In genomic region chr17:12421077-12421476, GRCh38 we compare ENCODE assay signal across 26 cellular contexts.
DNase-seq lines count a peak whose midpoint lies in the region; ATAC-seq and TF ChIP-seq lines count a peak whose summit lies in the region.
"Had no signal": no experiment of that assay in that cellular context is flagged by ENCODE, and none has a peak within 500 bp of the region (broad histone marks: within the 10 kb centered on the region; RNA-seq: fewer than 3 reads in every experiment).

No MANE protein-coding gene starts in this region.

- H3K4me3 ChIP-seq in gastroesophageal sphincter (no peak overlapping the region), rectal smooth muscle tissue (ENCODE audit: low read length) (no peak overlapping the region), transverse colon (no peak overlapping the region), upper lobe of right lung (no peak overlapping the region), psoas muscle (no peak overlapping the region)
- H3K4me3 ChIP-seq: K562 had no signal

- WGBS in gastroesophageal sphincter (ENCODE audit: low coverage in 1 of 2), 2 donors, result 0 to 53% methylated on average over 1 to 5 of the region's 5 CpGs
- 40 to 55% methylated on average over 5 of the region's 5 CpGs for WGBS in transverse colon (ENCODE audit: low coverage in 1 of 2), 2 donors
- 62 to 68% (median 64%) methylated on average over 5 of the region's 5 CpGs for WGBS in psoas muscle, 3 donors

- ATAC-seq in gastroesophageal sphincter (no peak), upper lobe of right lung (no peak), psoas muscle (no peak), GM18511 (IDR thresholded peaks at IDR 0.05; ENCODE audit: unreplicated experiment) (no peak)
- ATAC-seq: CD8-positive, alpha-beta T cell; HepG2; K562; Panc1 had no signal

- TF ChIP-seq EP300 in gastroesophageal sphincter (IDR thresholded peaks at IDR 0.05), result no peak
- TF ChIP-seq EP300 in transverse colon (IDR thresholded peaks at IDR 0.05; ENCODE audit: low read depth), result no peak

- TF ChIP-seq CTCF in VCaP (conservative IDR thresholded peaks at IDR 0.05) (no peak), gastroesophageal sphincter (IDR thresholded peaks at IDR 0.05) (no peak), transverse colon (IDR thresholded peaks at IDR 0.05) (no peak), upper lobe of right lung (IDR thresholded peaks at IDR 0.05) (no peak), psoas muscle (IDR thresholded peaks at IDR 0.05) (no peak)

- peak overlapping the region; percentile 84 for H3K27ac ChIP-seq in VCaP
- H3K27ac ChIP-seq in gastroesophageal sphincter, result peak overlapping the region; percentile 50 to 84 (median 78)
- peak overlapping the region; percentile 85 for H3K27ac ChIP-seq in rectal smooth muscle tissue (ENCODE audit: low read depth, low read length)
- H3K27ac ChIP-seq in transverse colon, result peak overlapping the region; percentile 58 to 84 (median 70)
- H3K27ac ChIP-seq in upper lobe of right lung, result no peak overlapping the region
- H3K27ac ChIP-seq in psoas muscle, result no peak overlapping the region
- H3K27ac ChIP-seq: RWPE1 had no signal

- H3K27me3 ChIP-seq in gastroesophageal sphincter (no peaks in the 10 kb centered on the region), rectal smooth muscle tissue (ENCODE audit: control insufficient read depth, insufficient read depth, low read length) (no peaks in the 10 kb centered on the region), transverse colon (no peaks in the 10 kb centered on the region), upper lobe of right lung (no peaks in the 10 kb centered on the region), psoas muscle (ENCODE audit: insufficient read depth in 3 of 3, low read length in 2 of 3) (no peaks in the 10 kb centered on the region)

- H3K4me1 ChIP-seq in gastroesophageal sphincter (peaks cover 0 to 56% (median 9%) of the 10 kb centered on the region in 3 donors), rectal smooth muscle tissue (ENCODE audit: control insufficient read depth, insufficient read depth, low read length) (peaks cover 41% of the 10 kb centered on the region), transverse colon (peaks cover 0 to 8% (median 2%) of the 10 kb centered on the region in 4 donors), upper lobe of right lung (no peaks in the 10 kb centered on the region), psoas muscle (no peaks in the 10 kb centered on the region)
- H3K4me1 ChIP-seq: Caco-2 had no signal

- peaks cover 0 to 11% (median 0%) of the 10 kb centered on the region in 3 donors for H3K9me3 ChIP-seq in gastroesophageal sphincter
- no peaks in the 10 kb centered on the region for H3K9me3 ChIP-seq in transverse colon
- H3K9me3 ChIP-seq in upper lobe of right lung, result no peaks in the 10 kb centered on the region
- peaks cover 4% of the 10 kb centered on the region for H3K9me3 ChIP-seq in psoas muscle
- H3K9me3 ChIP-seq: Caco-2 had no signal

- no peak for DNase-seq in transverse colon
- no peak for DNase-seq in upper lobe of right lung
- DNase-seq in psoas muscle, result no peak
- DNase-seq: Caco-2; CD8-positive, alpha-beta T cell; DMS 273 treated with DMSO at 0.1 percent for 48 hours; DMS79; EL; GDM1; Kasumi-1; MV-4-11; NCI-H1105; NCI-H1436 treated with DMSO at 0.1 percent for 48 hours; NCI-H187 treated with DMSO at 0.1 percent for 48 hours; NCI-H2107; NCI-H524; NK-92 treated with Interleukin-12 subunit alpha and Interleukin-12 subunit beta, amount 100 ng/mL, for 24 hours; SHP77 had no signal

- in situ Hi-C loops in transverse colon (cut with MboI; ENCODE audit: low pct_ligation_motif_present in 1 of 4, low pct_unique_long_range_greater_than_20kb in 1 of 4, low sequenced_read_pairs in 3 of 4), result no loop called here

- no peak overlapping the region for H3K9ac ChIP-seq in rectal smooth muscle tissue (ENCODE audit: low read length)

- TF ChIP-seq POLR2A in gastroesophageal sphincter (IDR thresholded peaks at IDR 0.05) (no peak), transverse colon (IDR thresholded peaks at IDR 0.05) (no peak)

- intact Hi-C loops in transverse colon (cut with DNase I; ENCODE audit: low total_unique reads), result loop anchor here (10.0 kb wide), 1 partner anchor 244 kb away; the partner anchor contains the start of gene MYOCD
- intact Hi-C loops in upper lobe of right lung (cut with DNase I), result no loop called here
- intact Hi-C loops in psoas muscle (cut with DNase I), result no loop called here

- H3K36me3 ChIP-seq in gastroesophageal sphincter (no peaks in the 10 kb centered on the region), rectal smooth muscle tissue (ENCODE audit: control insufficient read depth, insufficient read depth, low read length) (no peaks in the 10 kb centered on the region), transverse colon (no peaks in the 10 kb centered on the region), upper lobe of right lung (no peaks in the 10 kb centered on the region), psoas muscle (ENCODE audit: insufficient read depth in 1 of 2, low read depth in 1 of 2) (no peaks in the 10 kb centered on the region)

Comparison
In these comparisons a context has a peak if more than half of its experiments do, and no peak if none do; other contexts are left out.
1. H3K27ac ChIP-seq: peak in VCaP (single experiment), gastroesophageal sphincter (4 of 4), rectal smooth muscle tissue (single experiment) and transverse colon (4 of 4); none in upper lobe of right lung (single experiment) and psoas muscle (single experiment).